In genomic region chr9:98129451-98129881, GRCh38 we compare ENCODE assay signal across 9 cellular contexts. TPM values are rescaled to one million over a fixed set of nuclear protein-coding genes. Genes with fewer than 3 reads are reported as not detected.
DNase-seq lines count a peak whose midpoint lies in the region; ATAC-seq, FAIRE-seq and TF ChIP-seq lines count a peak whose summit lies in the region.
"Had no signal": no experiment of that assay in that cellular context is flagged by ENCODE, and none has a peak within 500 bp of the region (broad histone marks: within the 10 kb centered on the region; RNA-seq: fewer than 3 reads in every experiment).

No MANE protein-coding gene starts in this region.

- 86% methylated on average over 10 of the region's 10 CpGs for WGBS in A549 (ENCODE audit: missing lambda C conversion rate)
- 64% methylated on average over 10 of the region's 10 CpGs for WGBS in GM12878 (ENCODE audit: insufficient coverage, insufficient replicate concordance, low lambda C conversion rate, missing lambda C conversion rate)

- ATAC-seq in A549 (no peak), HG03521 (IDR thresholded peaks at IDR 0.05; ENCODE audit: unreplicated experiment) (peak; percentile 61), GM12878 (peak; percentile 89)

- RAD21 ChIA-PET in GM12878 (lab: Charles Lee; ENCODE audit: unreplicated experiment) = interaction anchor here (2.2 kb wide), 1 partner anchor 11 kb away, joined by 12 read pairs; the partner anchor contains the start of gene TRIM14

- CTCF ChIA-PET in A549 (lab: Yijun Ruan, JAX) (interaction anchor here (1.1 to 2.1 kb wide), 5 partner anchors 10 to 185 kb away, joined by 3 to 5 read pairs (median 4); partner anchors contain the start of gene TRIM14), GM12878 (lab: Yijun Ruan, JAX) (interaction anchor here (0.9 to 1.9 kb wide), 5 partner anchors 11 to 126 kb away, joined by 3 to 8 read pairs (median 4); partner anchors contain the start of genes TBC1D2 and TRIM14)

- H3K4me2 ChIP-seq in A549 (no peak overlapping the region), GM12878 (ENCODE audit: control insufficient read depth, insufficient read depth) (0 out of 2 replicates have a peak overlapping the region, but pooled peaks have one; percentile 1)

- no peak overlapping the region; the same call in 1 of the 2 replicates for H3K9ac ChIP-seq in GM12878 (ENCODE audit: control insufficient read depth, insufficient read depth, low read length)

- H3K4me1 ChIP-seq in A549 (no peaks in the 10 kb centered on the region), GM12878 (ENCODE audit: control insufficient read depth, insufficient read depth, low read length) (peaks cover 12% of the 10 kb centered on the region)
- H3K4me1 ChIP-seq: thyroid gland had no signal

- TF ChIP-seq EP300 in A549 (IDR thresholded peaks at IDR 0.05) = no peak
- no peak; a peak in 1 of 4 replicates for TF ChIP-seq EP300 in GM12878 (IDR thresholded peaks at IDR 0.05; ENCODE audit: borderline replicate concordance in 1 of 2, control insufficient read depth in 1 of 2, low read depth in 2 of 2, low read length in 2 of 2)

- no peaks in the 10 kb centered on the region for H4K20me1 ChIP-seq in GM12878 (ENCODE audit: control insufficient read depth, insufficient read depth)

- H3K79me2 ChIP-seq in GM12878 (ENCODE audit: control insufficient read depth, insufficient read depth, low read length) = no peaks in the 10 kb centered on the region

- in situ Hi-C loops in GM12878 (cut with MboI) = no loop called here

- TF ChIP-seq POLR2A in A549 (IDR thresholded peaks at IDR 0.05; ENCODE audit: low read length) = no peak
- no peak for TF ChIP-seq POLR2A in GM12878 (IDR thresholded peaks at IDR 0.05; ENCODE audit: low read depth, low read length)

- H3K9me3 ChIP-seq in A549 = no peaks in the 10 kb centered on the region
- H3K9me3 ChIP-seq in GM12878 (replicated peaks; ENCODE audit: control insufficient read depth, insufficient read depth, low read length) = no peaks in the 10 kb centered on the region
- no peaks in the 10 kb centered on the region for H3K9me3 ChIP-seq in MG63
- H3K9me3 ChIP-seq: thyroid gland had no signal

- H3K4me3 ChIP-seq in A549 (no peak overlapping the region), GM12878 (no peak overlapping the region), MG63 (no peak overlapping the region)
- H3K4me3 ChIP-seq: thyroid gland had no signal

- no TSS peak for BruUV-seq in GM12878 (replicated peaks; lab: Mats Ljungman, UMichigan)

- H3K36me3 ChIP-seq in GM12878 (ENCODE audit: control insufficient read depth in 2 of 2, insufficient read depth in 2 of 2, low read length in 1 of 2) = no peaks in the 10 kb centered on the region
- no peaks in the 10 kb centered on the region for H3K36me3 ChIP-seq in MG63
- H3K36me3 ChIP-seq: thyroid gland had no signal

- DNase-seq in A549 (ENCODE audit: low read depth in 1 of 2, low spot score in 1 of 2) = no peak
- DNase-seq in GM19239 (ENCODE audit: insufficient read length, low spot score) = peak; percentile 50
- no peak for DNase-seq in GM12878 (ENCODE audit: low read depth, low spot score)
- no peak for DNase-seq in UCSD-AML1 (lab: John Stamatoyannopoulos, UW; ENCODE audit: unreplicated experiment)
- DNase-seq in ureter (ENCODE audit: low spot score) = no peak
- no peak for DNase-seq in MG63
- no peak for DNase-seq in cerebellum (ENCODE audit: low spot score)
- DNase-seq: thyroid gland had no signal

- TF ChIP-seq CTCF in A549 (IDR thresholded peaks at IDR 0.05) = no peak
- TF ChIP-seq CTCF in GM12878 (IDR thresholded peaks at IDR 0.05 in 2 of 3, conservative IDR thresholded peaks at IDR 0.05 in 1 of 3; ENCODE audit: control insufficient read depth in 2 of 3, extremely low read depth in 1 of 3, insufficient read depth in 1 of 3, low read depth in 3 of 3, low read length in 3 of 3) = no peak

- peak overlapping the region; percentile 9; the same call in 1 of the 2 replicates for H2AFZ ChIP-seq in GM12878 (ENCODE audit: control insufficient read depth, low read depth, low read length)

- POLR2A ChIA-PET in A549 (lab: Yijun Ruan, JAX) = no interaction called here
- POLR2A ChIA-PET in GM12878 (lab: Charles Lee) = no interaction called here

- SMC1A ChIA-PET in GM12878 (lab: Charles Lee; ENCODE audit: uncharacterized antibody, unreplicated experiment) = interaction anchor here (1.1 to 2.1 kb wide), 8 partner anchors 9 to 135 kb away, joined by 3 to 12 read pairs (median 4); partner anchors contain the start of gene TRIM14

- H3K27me3 ChIP-seq in GM12878 (replicated peaks in 1 of 2; ENCODE audit: control insufficient read depth in 2 of 2, insufficient read depth in 2 of 2, low read length in 1 of 2) (no peaks in the 10 kb centered on the region), MG63 (no peaks in the 10 kb centered on the region)
- H3K27me3 ChIP-seq: thyroid gland had no signal

- intact Hi-C loops in GM12878 (cut with micrococcal nuclease; ENCODE audit: unreplicated experiment) = no loop called here

- TF ChIP-seq RAD21 in A549 (conservative IDR thresholded peaks at IDR 0.05 in 1 of 2, IDR thresholded peaks at IDR 0.05 in 1 of 2) (no peak), GM12878 (IDR thresholded peaks at IDR 0.05; ENCODE audit: insufficient read depth, low read depth, low read length) (no peak)

- no peak for FAIRE-seq in A549 (lab: Jason Lieb, UNC)
- FAIRE-seq in GM19239 (lab: Jason Lieb, UNC) = peak; percentile 74
- FAIRE-seq in GM12878 (lab: Jason Lieb, UNC) = peak; percentile 95

- H3K27ac ChIP-seq in A549 (no peak overlapping the region), GM12878 (ENCODE audit: control insufficient read depth, insufficient read depth) (no peak overlapping the region)
- H3K27ac ChIP-seq: thyroid gland had no signal

TF ChIP-seq in GM12878, 131 proteins besides CTCF, POLR2A, EP300 and RAD21 (continues in another document):
- TF ChIP-seq IKZF2 (IDR thresholded peaks at IDR 0.05) = peak; percentile 42 to 45; a peak in 2 of 4 replicates
- peak; percentile 59 for TF ChIP-seq IKZF1 (conservative IDR thresholded peaks at IDR 0.05)
- peak; percentile 64; the same call in 1 of the 2 replicates for TF ChIP-seq HDGF (IDR thresholded peaks at IDR 0.05)
- TF ChIP-seq SP1 (IDR thresholded peaks at IDR 0.05; ENCODE audit: low read depth, low read length) = no peak
- TF ChIP-seq EED (IDR thresholded peaks at IDR 0.05; ENCODE audit: low read depth) = peak; percentile 69
- TF ChIP-seq, protein P1, sequence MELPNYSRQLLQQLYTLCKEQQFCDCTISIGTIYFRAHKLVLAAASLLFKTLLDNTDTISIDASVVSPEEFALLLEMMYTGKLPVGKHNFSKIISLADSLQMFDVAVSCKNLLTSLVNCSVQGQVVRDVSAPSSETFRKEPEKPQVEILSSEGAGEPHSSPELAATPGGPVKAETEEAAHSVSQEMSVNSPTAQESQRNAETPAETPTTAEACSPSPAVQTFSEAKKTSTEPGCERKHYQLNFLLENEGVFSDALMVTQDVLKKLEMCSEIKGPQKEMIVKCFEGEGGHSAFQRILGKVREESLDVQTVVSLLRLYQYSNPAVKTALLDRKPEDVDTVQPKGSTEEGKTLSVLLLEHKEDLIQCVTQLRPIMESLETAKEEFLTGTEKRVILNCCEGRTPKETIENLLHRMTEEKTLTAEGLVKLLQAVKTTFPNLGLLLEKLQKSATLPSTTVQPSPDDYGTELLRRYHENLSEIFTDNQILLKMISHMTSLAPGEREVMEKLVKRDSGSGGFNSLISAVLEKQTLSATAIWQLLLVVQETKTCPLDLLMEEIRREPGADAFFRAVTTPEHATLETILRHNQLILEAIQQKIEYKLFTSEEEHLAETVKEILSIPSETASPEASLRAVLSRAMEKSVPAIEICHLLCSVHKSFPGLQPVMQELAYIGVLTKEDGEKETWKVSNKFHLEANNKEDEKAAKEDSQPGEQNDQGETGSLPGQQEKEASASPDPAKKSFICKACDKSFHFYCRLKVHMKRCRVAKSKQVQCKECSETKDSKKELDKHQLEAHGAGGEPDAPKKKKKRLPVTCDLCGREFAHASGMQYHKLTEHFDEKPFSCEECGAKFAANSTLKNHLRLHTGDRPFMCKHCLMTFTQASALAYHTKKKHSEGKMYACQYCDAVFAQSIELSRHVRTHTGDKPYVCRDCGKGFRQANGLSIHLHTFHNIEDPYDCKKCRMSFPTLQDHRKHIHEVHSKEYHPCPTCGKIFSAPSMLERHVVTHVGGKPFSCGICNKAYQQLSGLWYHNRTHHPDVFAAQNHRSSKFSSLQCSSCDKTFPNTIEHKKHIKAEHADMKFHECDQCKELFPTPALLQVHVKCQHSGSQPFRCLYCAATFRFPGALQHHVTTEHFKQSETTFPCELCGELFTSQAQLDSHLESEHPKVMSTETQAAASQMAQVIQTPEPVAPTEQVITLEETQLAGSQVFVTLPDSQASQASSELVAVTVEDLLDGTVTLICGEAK (IDR thresholded peaks at IDR 0.05; ENCODE audit: borderline replicate concordance) = no peak
- 0 out of 2 replicates have a peak, but pooled peaks have one; percentile 36 for TF ChIP-seq CREB1 (IDR thresholded peaks at IDR 0.05; ENCODE audit: low read depth)
- TF ChIP-seq ZSCAN29 (IDR thresholded peaks at IDR 0.05) = no peak
- peak; percentile 99 for TF ChIP-seq SMARCA5 (IDR thresholded peaks at IDR 0.05)

RNA-seq across cellular contexts. Expression of gene TRIM14, which starts 10.4 kb away (rescaled TPM):
- polyA plus RNA-seq in A549 (2011; rRNA removed) = 9.2 and 9.7 TPM in 2 replicates
- 11.2 and 15.2 TPM in 2 replicates for polyA plus RNA-seq in A549 (2012; cell fraction: cytosol; rRNA removed)
- 10.8 and 16.6 TPM in 2 replicates for polyA plus RNA-seq in A549 (2012; cell fraction: nucleus; rRNA removed)
- polyA plus RNA-seq in A549 (2017; fragmentation: RNase III; extraction: RNeasy Plus Mini Kit Qiagen cat#74134 plus additional on column Dnase treatment) = 8.8 to 10.1 TPM (median 9.1 TPM) in 3 replicates
- 6.4 TPM in 2 replicates for polyA minus RNA-seq in A549 (2011; rRNA and poly(A)+ RNA removed)
- 36.1 and 40.9 TPM in 2 replicates for total RNA-seq in GM12878 (2013; cell fraction: nucleolus; rRNA removed)
- total RNA-seq in GM12878 (2014; rRNA removed) = 25.1 and 25.2 TPM in 2 replicates
- total RNA-seq in GM12878 (2014; rRNA removed; fragmentation: Illumina TruSeq; extraction: Trizol) = 20.3 and 21.2 TPM in 2 replicates
- total RNA-seq in GM12878 (2021) = 53.3 and 54.4 TPM in 2 replicates
- 15.8 TPM for polyA plus RNA-seq in GM12878 (2011; ENCODE audit: low read depth)
- 25.9 and 32.7 TPM in 2 replicates for polyA plus RNA-seq in GM12878 (2011; rRNA removed)
- polyA plus RNA-seq in GM12878 (2011; cell fraction: cytosol; rRNA removed) = 31.9 and 34.9 TPM in 2 replicates
- 37.5 and 42.1 TPM in 2 replicates for polyA plus RNA-seq in GM12878 (2011; cell fraction: nucleus; rRNA removed)
- polyA plus RNA-seq in GM12878 (2012) = 20.1 and 25.2 TPM in 2 replicates
- 42.4 and 42.6 TPM in 2 replicates for polyA plus RNA-seq in GM12878 (2014; fragmentation: Illumina TruSeq; extraction: Trizol)
- 10 to 100 TPM in 1 of 2 experiments, 1 to 10 TPM in 1; 8.6 to 10.2 TPM for polyA plus RNA-seq in GM12878 (2014; fragmentation: Nextera tagmentation; extraction: Ambion mirVana)
- polyA plus RNA-seq in GM12878 (2014; rRNA removed) = 39.6 and 39.7 TPM in 2 replicates
- polyA plus RNA-seq in GM12878 (2016; fragmentation: Nextera tagmentation; extraction: Ambion mirVana) = 10 to 100 TPM; 38.7 to 41.2 TPM
- 19.4 and 22.8 TPM in 2 replicates for polyA minus RNA-seq in GM12878 (2011; rRNA and poly(A)+ RNA removed)
- 12.7 and 13.5 TPM in 2 replicates for polyA minus RNA-seq in GM12878 (2011; cell fraction: cytosol; rRNA and poly(A)+ RNA removed)
- 9.3 and 16.3 TPM in 2 replicates for polyA minus RNA-seq in GM12878 (2011; cell fraction: nucleus; rRNA and poly(A)+ RNA removed)
- 66.9 TPM for total RNA-seq in ureter
- 4.2 and 10.5 TPM in 2 replicates for total RNA-seq in MG63 (2014; rRNA removed; shearing (Covaris generic); ENCODE audit: low replicate concordance)
- 2.6 TPM for total RNA-seq in cerebellum

Comparison
In these comparisons a context has a peak if more than half of its experiments do, and no peak if none do; other contexts are left out.
1. ATAC-seq: peak in HG03521 (single experiment) and GM12878 (single experiment); none in A549 (0 of 2).